1 cellular context compared by ENCODE assay signal in the genomic region with DNA sequence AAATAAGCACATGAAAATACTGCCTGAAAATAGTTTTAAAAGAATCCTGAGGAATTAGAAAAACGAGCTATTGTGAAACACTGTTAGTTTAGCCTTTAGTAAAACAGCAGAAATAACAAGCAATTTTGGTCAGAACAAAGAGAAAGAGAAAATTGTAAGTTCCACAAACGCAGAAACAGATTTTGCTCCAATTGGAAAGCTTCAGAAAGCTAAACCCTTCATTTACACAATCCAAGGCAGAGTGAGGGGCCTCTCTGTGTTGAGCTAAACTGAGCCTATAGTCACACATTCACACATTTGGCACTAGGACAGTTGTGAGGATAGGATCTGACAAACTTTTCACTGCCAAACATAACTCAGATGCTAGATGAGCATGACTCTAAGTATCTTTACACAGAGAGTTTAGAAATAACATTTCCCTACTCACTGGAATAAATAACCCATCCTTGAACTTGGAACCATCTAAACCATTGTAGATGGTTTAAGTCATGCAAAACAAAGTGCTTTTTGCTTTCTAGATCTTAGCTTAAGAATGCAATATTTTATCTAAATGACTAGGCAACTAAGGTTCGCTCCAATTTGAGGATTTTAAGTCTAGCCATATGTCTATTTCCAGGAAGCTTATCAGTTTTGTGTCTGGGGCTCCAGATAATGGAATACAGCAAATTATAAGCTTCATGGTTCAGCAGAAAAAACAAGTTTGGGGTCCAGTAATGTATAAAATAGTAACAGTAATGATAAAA.
TF ChIP-seq lines count a peak whose summit lies in the region.

No MANE protein-coding gene starts in this region.

TF ChIP-seq in HepG2, 621 proteins besides CTCF, POLR2A, EP300 and RAD21 (continued from another document and continues in another):
- 0 out of 4 replicates have a peak, but pooled peaks of 1 of the 2 experiments have one; percentile 28 for TF ChIP-seq KLF16 (CRISPR knock-in tag; IDR thresholded peaks at IDR 0.05)
- TF ChIP-seq FOSL2 (CRISPR knock-in tag; IDR thresholded peaks at IDR 0.05) = peak; percentile 56
- TF ChIP-seq, protein P1, sequence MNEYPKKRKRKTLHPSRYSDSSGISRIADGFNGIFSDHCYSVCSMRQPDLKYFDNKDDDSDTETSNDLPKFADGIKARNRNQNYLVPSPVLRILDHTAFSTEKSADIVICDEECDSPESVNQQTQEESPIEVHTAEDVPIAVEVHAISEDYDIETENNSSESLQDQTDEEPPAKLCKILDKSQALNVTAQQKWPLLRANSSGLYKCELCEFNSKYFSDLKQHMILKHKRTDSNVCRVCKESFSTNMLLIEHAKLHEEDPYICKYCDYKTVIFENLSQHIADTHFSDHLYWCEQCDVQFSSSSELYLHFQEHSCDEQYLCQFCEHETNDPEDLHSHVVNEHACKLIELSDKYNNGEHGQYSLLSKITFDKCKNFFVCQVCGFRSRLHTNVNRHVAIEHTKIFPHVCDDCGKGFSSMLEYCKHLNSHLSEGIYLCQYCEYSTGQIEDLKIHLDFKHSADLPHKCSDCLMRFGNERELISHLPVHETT (CRISPR knock-in tag; conservative IDR thresholded peaks at IDR 0.05) = no peak
- TF ChIP-seq, protein P2, sequence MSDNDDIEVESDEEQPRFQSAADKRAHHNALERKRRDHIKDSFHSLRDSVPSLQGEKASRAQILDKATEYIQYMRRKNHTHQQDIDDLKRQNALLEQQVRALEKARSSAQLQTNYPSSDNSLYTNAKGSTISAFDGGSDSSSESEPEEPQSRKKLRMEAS (IDR thresholded peaks at IDR 0.05) = peak; percentile 20; the same call in 1 of the 2 replicates
- TF ChIP-seq ZNF121 (CRISPR knock-in tag; IDR thresholded peaks at IDR 0.05) = no peak
- TF ChIP-seq SOX6 (IDR thresholded peaks at IDR 0.05) = no peak
- peak; percentile 89 for TF ChIP-seq SOX6 (CRISPR knock-in tag; IDR thresholded peaks at IDR 0.05)
- TF ChIP-seq, protein P3, sequence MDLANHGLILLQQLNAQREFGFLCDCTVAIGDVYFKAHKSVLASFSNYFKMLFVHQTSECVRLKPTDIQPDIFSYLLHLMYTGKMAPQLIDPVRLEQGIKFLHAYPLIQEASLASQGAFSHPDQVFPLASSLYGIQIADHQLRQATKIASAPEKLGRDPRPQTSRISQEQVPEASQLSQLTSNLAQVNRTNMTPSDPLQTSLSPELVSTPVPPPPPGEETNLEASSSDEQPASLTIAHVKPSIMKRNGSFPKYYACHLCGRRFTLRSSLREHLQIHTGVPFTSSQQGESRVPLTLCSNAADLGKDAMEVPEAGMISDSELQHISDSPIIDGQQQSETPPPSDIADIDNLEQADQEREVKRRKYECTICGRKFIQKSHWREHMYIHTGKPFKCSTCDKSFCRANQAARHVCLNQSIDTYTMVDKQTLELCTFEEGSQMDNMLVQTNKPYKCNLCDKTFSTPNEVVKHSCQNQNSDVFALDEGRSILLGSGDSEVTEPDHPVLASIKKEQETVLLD (CRISPR knock-in tag; IDR thresholded peaks at IDR 0.05; ENCODE audit: low read depth) = no peak
- TF ChIP-seq, protein P4, sequence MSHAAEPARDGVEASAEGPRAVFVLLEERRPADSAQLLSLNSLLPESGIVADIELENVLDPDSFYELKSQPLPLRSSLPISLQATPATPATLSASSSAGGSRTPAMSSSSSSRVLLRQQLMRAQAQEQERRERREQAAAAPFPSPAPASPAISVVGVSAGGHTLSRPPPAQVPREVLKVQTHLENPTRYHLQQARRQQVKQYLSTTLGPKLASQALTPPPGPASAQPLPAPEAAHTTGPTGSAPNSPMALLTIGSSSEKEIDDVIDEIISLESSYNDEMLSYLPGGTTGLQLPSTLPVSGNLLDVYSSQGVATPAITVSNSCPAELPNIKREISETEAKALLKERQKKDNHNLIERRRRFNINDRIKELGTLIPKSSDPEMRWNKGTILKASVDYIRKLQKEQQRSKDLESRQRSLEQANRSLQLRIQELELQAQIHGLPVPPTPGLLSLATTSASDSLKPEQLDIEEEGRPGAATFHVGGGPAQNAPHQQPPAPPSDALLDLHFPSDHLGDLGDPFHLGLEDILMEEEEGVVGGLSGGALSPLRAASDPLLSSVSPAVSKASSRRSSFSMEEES (CRISPR knock-in tag; IDR thresholded peaks at IDR 0.05) = 0 out of 2 replicates have a peak, but pooled peaks have one; percentile 61
- peak; percentile 30; the same call in 1 of the 2 replicates for TF ChIP-seq PPARG (CRISPR knock-in tag; conservative IDR thresholded peaks at IDR 0.05)
- TF ChIP-seq CAMTA2 (CRISPR knock-in tag; IDR thresholded peaks at IDR 0.05; ENCODE audit: borderline replicate concordance) = no peak
- no peak for TF ChIP-seq ZNF546 (CRISPR knock-in tag; conservative IDR thresholded peaks at IDR 0.05)
- 0 out of 2 replicates have a peak, but pooled peaks have one; percentile 40 for TF ChIP-seq ZNF775 (CRISPR knock-in tag; IDR thresholded peaks at IDR 0.05; ENCODE audit: borderline replicate concordance)
- no peak for TF ChIP-seq ZNF776 (CRISPR knock-in tag; IDR thresholded peaks at IDR 0.05)
- TF ChIP-seq, protein P5, sequence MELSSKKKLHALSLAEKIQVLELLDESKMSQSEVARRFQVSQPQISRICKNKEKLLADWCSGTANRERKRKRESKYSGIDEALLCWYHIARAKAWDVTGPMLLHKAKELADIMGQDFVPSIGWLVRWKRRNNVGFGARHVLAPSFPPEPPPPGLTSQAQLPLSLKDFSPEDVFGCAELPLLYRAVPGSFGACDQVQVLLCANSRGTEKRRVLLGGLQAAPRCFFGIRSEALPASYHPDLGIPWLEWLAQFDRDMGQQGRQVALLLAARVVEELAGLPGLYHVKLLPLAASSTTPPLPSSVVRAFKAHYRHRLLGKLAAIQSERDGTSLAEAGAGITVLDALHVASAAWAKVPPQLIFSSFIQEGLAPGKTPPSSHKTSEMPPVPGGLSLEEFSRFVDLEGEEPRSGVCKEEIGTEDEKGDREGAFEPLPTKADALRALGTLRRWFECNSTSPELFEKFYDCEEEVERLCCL (CRISPR knock-in tag; IDR thresholded peaks at IDR 0.05; ENCODE audit: borderline replicate concordance) = no peak
- TF ChIP-seq FOXP4 (CRISPR knock-in tag; IDR thresholded peaks at IDR 0.05) = peak; percentile 56; the same call in 1 of the 2 replicates
- TF ChIP-seq RBFOX2 (IDR thresholded peaks at IDR 0.05; ENCODE audit: low read depth, low read length) = no peak
- peak; percentile 66; the same call in 1 of the 2 replicates for TF ChIP-seq FOXA3 (CRISPR knock-in tag; IDR thresholded peaks at IDR 0.05)
- TF ChIP-seq, protein P6, sequence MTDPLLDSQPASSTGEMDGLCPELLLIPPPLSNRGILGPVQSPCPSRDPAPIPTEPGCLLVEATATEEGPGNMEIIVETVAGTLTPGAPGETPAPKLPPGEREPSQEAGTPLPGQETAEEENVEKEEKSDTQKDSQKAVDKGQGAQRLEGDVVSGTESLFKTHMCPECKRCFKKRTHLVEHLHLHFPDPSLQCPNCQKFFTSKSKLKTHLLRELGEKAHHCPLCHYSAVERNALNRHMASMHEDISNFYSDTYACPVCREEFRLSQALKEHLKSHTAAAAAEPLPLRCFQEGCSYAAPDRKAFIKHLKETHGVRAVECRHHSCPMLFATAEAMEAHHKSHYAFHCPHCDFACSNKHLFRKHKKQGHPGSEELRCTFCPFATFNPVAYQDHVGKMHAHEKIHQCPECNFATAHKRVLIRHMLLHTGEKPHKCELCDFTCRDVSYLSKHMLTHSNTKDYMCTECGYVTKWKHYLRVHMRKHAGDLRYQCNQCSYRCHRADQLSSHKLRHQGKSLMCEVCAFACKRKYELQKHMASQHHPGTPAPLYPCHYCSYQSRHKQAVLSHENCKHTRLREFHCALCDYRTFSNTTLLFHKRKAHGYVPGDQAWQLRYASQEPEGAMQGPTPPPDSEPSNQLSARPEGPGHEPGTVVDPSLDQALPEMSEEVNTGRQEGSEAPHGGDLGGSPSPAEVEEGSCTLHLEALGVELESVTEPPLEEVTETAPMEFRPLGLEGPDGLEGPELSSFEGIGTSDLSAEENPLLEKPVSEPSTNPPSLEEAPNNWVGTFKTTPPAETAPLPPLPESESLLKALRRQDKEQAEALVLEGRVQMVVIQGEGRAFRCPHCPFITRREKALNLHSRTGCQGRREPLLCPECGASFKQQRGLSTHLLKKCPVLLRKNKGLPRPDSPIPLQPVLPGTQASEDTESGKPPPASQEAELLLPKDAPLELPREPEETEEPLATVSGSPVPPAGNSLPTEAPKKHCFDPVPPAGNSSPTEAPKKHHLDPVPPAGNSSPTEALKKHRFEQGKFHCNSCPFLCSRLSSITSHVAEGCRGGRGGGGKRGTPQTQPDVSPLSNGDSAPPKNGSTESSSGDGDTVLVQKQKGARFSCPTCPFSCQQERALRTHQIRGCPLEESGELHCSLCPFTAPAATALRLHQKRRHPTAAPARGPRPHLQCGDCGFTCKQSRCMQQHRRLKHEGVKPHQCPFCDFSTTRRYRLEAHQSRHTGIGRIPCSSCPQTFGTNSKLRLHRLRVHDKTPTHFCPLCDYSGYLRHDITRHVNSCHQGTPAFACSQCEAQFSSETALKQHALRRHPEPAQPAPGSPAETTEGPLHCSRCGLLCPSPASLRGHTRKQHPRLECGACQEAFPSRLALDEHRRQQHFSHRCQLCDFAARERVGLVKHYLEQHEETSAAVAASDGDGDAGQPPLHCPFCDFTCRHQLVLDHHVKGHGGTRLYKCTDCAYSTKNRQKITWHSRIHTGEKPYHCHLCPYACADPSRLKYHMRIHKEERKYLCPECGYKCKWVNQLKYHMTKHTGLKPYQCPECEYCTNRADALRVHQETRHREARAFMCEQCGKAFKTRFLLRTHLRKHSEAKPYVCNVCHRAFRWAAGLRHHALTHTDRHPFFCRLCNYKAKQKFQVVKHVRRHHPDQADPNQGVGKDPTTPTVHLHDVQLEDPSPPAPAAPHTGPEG (CRISPR knock-in tag; IDR thresholded peaks at IDR 0.05) = 0 out of 2 replicates have a peak, but pooled peaks have one; percentile 14
- no peak for TF ChIP-seq ATF1 (CRISPR knock-in tag; IDR thresholded peaks at IDR 0.05)
- TF ChIP-seq, protein P7, sequence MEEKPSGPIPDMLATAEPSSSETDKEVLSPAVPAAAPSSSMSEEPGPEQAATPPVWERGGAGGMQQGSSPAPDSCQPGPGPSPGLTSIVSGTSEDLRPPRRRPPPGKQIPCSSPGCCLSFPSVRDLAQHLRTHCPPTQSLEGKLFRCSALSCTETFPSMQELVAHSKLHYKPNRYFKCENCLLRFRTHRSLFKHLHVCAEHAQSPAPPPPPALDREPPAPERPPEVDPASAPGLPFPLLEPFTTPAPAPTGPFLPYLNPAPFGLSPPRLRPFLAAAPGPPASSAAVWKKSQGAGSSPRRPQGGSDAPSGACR (CRISPR knock-in tag; IDR thresholded peaks at IDR 0.05) = no peak
- TF ChIP-seq ZNF264 (CRISPR knock-in tag; IDR thresholded peaks at IDR 0.05) = 0 out of 2 replicates have a peak, but pooled peaks have one; percentile 9
- TF ChIP-seq SALL1 (CRISPR knock-in tag; IDR thresholded peaks at IDR 0.05) = peak; percentile 31; the same call in 1 of the 2 replicates
- 0 out of 2 replicates have a peak, but pooled peaks have one; percentile 7 for TF ChIP-seq ZNF629 (CRISPR knock-in tag; conservative IDR thresholded peaks at IDR 0.05)
- TF ChIP-seq ZNF232 (CRISPR knock-in tag; IDR thresholded peaks at IDR 0.05; ENCODE audit: borderline replicate concordance) = no peak
- no peak for TF ChIP-seq ZNF205 (CRISPR knock-in tag; IDR thresholded peaks at IDR 0.05)
- TF ChIP-seq NR2C2 (CRISPR knock-in tag; IDR thresholded peaks at IDR 0.05; ENCODE audit: borderline replicate concordance) = no peak
- TF ChIP-seq, protein P8, sequence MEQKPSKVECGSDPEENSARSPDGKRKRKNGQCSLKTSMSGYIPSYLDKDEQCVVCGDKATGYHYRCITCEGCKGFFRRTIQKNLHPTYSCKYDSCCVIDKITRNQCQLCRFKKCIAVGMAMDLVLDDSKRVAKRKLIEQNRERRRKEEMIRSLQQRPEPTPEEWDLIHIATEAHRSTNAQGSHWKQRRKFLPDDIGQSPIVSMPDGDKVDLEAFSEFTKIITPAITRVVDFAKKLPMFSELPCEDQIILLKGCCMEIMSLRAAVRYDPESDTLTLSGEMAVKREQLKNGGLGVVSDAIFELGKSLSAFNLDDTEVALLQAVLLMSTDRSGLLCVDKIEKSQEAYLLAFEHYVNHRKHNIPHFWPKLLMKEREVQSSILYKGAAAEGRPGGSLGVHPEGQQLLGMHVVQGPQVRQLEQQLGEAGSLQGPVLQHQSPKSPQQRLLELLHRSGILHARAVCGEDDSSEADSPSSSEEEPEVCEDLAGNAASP (CRISPR knock-in tag; IDR thresholded peaks at IDR 0.05; ENCODE audit: borderline replicate concordance) = 0 out of 2 replicates have a peak, but pooled peaks have one; percentile 24
- TF ChIP-seq ZNF782 (CRISPR knock-in tag; IDR thresholded peaks at IDR 0.05; ENCODE audit: borderline replicate concordance) = no peak
- TF ChIP-seq MZF1 (CRISPR knock-in tag; IDR thresholded peaks at IDR 0.05; ENCODE audit: borderline replicate concordance) = no peak
- no peak for TF ChIP-seq ZNF33B (CRISPR knock-in tag; IDR thresholded peaks at IDR 0.05)
- no peak for TF ChIP-seq JUNB (CRISPR knock-in tag; IDR thresholded peaks at IDR 0.05; ENCODE audit: borderline replicate concordance)
